Comparison of ENCODE assay signal across 25 cellular contexts in genomic region chr2:3421541-3421940, GRCh38.
"Had no signal": no experiment of that assay in that cellular context is flagged by ENCODE, and none has a peak within 500 bp of the region (broad histone marks: within the 10 kb centered on the region; RNA-seq: fewer than 3 reads in every experiment).

No MANE protein-coding gene starts in this region.

- H3K4me3 Mint-ChIP-seq: effector memory CD8-positive, alpha-beta T cell; mesothelial cell of epicardium; naive B cell; natural killer cell treated with Interleukin-12 subunit alpha and Interleukin-12 subunit beta and Interleukin-15 and Interleukin-18, amount 100 ng/mL, for 72 hours; stimulated activated naive CD8-positive, alpha-beta T cell treated with anti-CD3 and anti-CD28 coated beads, Interleukin-15, amount 100 ng/mL, for 72 hours had no signal

- H3K27ac Mint-ChIP-seq: effector memory CD8-positive, alpha-beta T cell; mesothelial cell of epicardium; natural killer cell treated with Interleukin-12 subunit alpha and Interleukin-12 subunit beta and Interleukin-15 and Interleukin-18, amount 100 ng/mL, for 72 hours; progenitor cell of endocrine pancreas had no signal

- H3K4me1 ChIP-seq: left lung, parathyroid adenoma, right atrium auricular region, transverse colon, upper lobe of right lung, uterus had no signal

- H3K27me3 Mint-ChIP-seq: effector memory CD8-positive, alpha-beta T cell; naive B cell; natural killer cell treated with Interleukin-12 subunit alpha and Interleukin-12 subunit beta and Interleukin-15 and Interleukin-18, amount 100 ng/mL, for 72 hours; progenitor cell of endocrine pancreas; stimulated activated naive CD8-positive, alpha-beta T cell treated with anti-CD3 and anti-CD28 coated beads, Interleukin-15, amount 100 ng/mL, for 72 hours had no signal

- H3K9me3 Mint-ChIP-seq: effector memory CD8-positive, alpha-beta T cell; mesothelial cell of epicardium; naive B cell; natural killer cell treated with Interleukin-12 subunit alpha and Interleukin-12 subunit beta and Interleukin-15 and Interleukin-18, amount 100 ng/mL, for 72 hours; stimulated activated naive CD8-positive, alpha-beta T cell treated with anti-CD3 and anti-CD28 coated beads, Interleukin-15, amount 100 ng/mL, for 72 hours had no signal

- ATAC-seq: effector memory CD8-positive, alpha-beta T cell; left cardiac atrium; left lung; mucosa of descending colon; natural killer cell treated with Interleukin-12 subunit alpha and Interleukin-12 subunit beta and Interleukin-15 and Interleukin-18, amount 100 ng/mL, for 72 hours; stimulated activated naive CD8-positive, alpha-beta T cell treated with anti-CD3 and anti-CD28 coated beads, Interleukin-15, amount 100 ng/mL, for 72 hours; upper lobe of right lung had no signal

- H3K4me3 ChIP-seq: heart left ventricle, left lung, mucosa of descending colon, right atrium auricular region, sigmoid colon, suprapubic skin, transverse colon, upper lobe of right lung, uterus had no signal

- H3K36me3 ChIP-seq: uterus had no signal

- H3K9ac ChIP-seq: parathyroid adenoma had no signal

- H3K9me3 ChIP-seq: heart left ventricle, left lung, mucosa of descending colon, neutrophil, right atrium auricular region, sigmoid colon, suprapubic skin, transverse colon, upper lobe of right lung, uterus had no signal

- H3K27me3 ChIP-seq: heart left ventricle, left lung, neutrophil, right atrium auricular region, sigmoid colon, suprapubic skin, transverse colon, upper lobe of right lung, uterus had no signal

- H2AFZ ChIP-seq: parathyroid adenoma had no signal

- FAIRE-seq: frontal cortex had no signal

- DNase-seq: cerebellar nuclear complex; cortex of kidney; effector memory CD8-positive, alpha-beta T cell; heart left ventricle; hippocampal formation; left cardiac atrium; left lung; mucosa of descending colon; naive B cell; sigmoid colon; stimulated activated CD4-positive, alpha-beta T cell treated with anti-CD3 and anti-CD28 coated beads, Interleukin-2, amount 100 ng/mL, for 24 hours; stimulated activated CD4-positive, alpha-beta T cell treated with anti-CD3 and anti-CD28 coated beads, Interleukin-4, amount 100 ng/mL, for 4 hours; stimulated activated naive CD4-positive, alpha-beta T cell; stimulated activated naive CD8-positive, alpha-beta T cell treated with anti-CD3 and anti-CD28 coated beads, Interleukin-15, amount 100 ng/mL, for 72 hours; transverse colon; upper lobe of right lung; uterus had no signal

- H3K4me1 Mint-ChIP-seq: mesothelial cell of epicardium had no signal

- H3K27ac ChIP-seq: heart left ventricle, left lung, neutrophil, parathyroid adenoma, right atrium auricular region, sigmoid colon, suprapubic skin, transverse colon, upper lobe of right lung, uterus had no signal
